In genomic region chr7:130037703-130038102, GRCh38 we compare ENCODE assay signal across 14 cellular contexts. TPM values are rescaled to one million over a fixed set of nuclear protein-coding genes. Genes with fewer than 3 reads are reported as not detected.
DNase-seq lines count a peak whose midpoint lies in the region; ATAC-seq, FAIRE-seq and TF ChIP-seq lines count a peak whose summit lies in the region.
"Had no signal": no experiment of that assay in that cellular context is flagged by ENCODE, and none has a peak within 500 bp of the region (broad histone marks: within the 10 kb centered on the region; RNA-seq: fewer than 3 reads in every experiment).

No MANE protein-coding gene starts in this region.

- H3K27ac ChIP-seq in A549: no peak overlapping the region
- peak overlapping the region; percentile 60; the same call in 1 of the 2 replicates for H3K27ac ChIP-seq in SK-N-MC

- no peak overlapping the region for H3K4me2 ChIP-seq in A549

- 0 out of 5 replicates have a peak, but pooled peaks of 1 of the 2 experiments have one; percentile 21 for TF ChIP-seq RAD21 in A549 (conservative IDR thresholded peaks at IDR 0.05 in 1 of 2, IDR thresholded peaks at IDR 0.05 in 1 of 2)

- no peak for FAIRE-seq in A549 (lab: Jason Lieb, UNC)

- TF ChIP-seq CTCF in A549 (IDR thresholded peaks at IDR 0.05) (peak; percentile 54), GM12872 (IDR thresholded peaks at IDR 0.05; ENCODE audit: insufficient read depth, low read depth, low read length) (peak; percentile 27; the same call in 1 of the 3 replicates), fibroblast of pulmonary artery (IDR thresholded peaks at IDR 0.05; ENCODE audit: low read length, missing control alignments) (peak; percentile 50), omental fat pad (IDR thresholded peaks at IDR 0.05) (no peak)

- ATAC-seq in A549 (peak in 1 of 2 experiments; percentile 74; a peak in 3 of 6 replicates), GM21360 (IDR thresholded peaks at IDR 0.05; ENCODE audit: unreplicated experiment) (no peak), omental fat pad (ENCODE audit: low FRiP score) (no peak)
- ATAC-seq: activated T-helper 17 cell treated with anti-CD3 and anti-CD28 coated beads, Interleukin-2, amount 50 U/mL, for 72 hours; WTC11 had no signal

- H3K36me3 ChIP-seq in SK-N-MC (ENCODE audit: insufficient read depth, low read length): peaks cover 55% of the 10 kb centered on the region

- TF ChIP-seq EP300 in A549 (IDR thresholded peaks at IDR 0.05): no peak

- POLR2A ChIA-PET in A549 (lab: Yijun Ruan, JAX): no interaction called here

- H3K4me3 ChIP-seq in A549 (no peak overlapping the region), SK-N-MC (no peak overlapping the region), fibroblast of pulmonary artery (replicated peaks; ENCODE audit: low read depth, low read length) (no peak overlapping the region)

- no peak for TF ChIP-seq POLR2A in A549 (IDR thresholded peaks at IDR 0.05; ENCODE audit: low read length)

- H3K4me1 ChIP-seq in A549: no peaks in the 10 kb centered on the region

- DNase-seq in A549 (ENCODE audit: low read depth in 1 of 2, low spot score in 1 of 2) (peak in 1 of 2 experiments; percentile 24), SK-N-MC (ENCODE audit: low read depth, low spot score) (no peak), fibroblast of pulmonary artery (ENCODE audit: low read depth) (peak; percentile 35), T-helper 9 cell (no peak), omental fat pad (ENCODE audit: low spot score) (no peak), GF-D8 (lab: John Stamatoyannopoulos, UW) (no peak)
- DNase-seq: CD4-positive, alpha-beta memory T cell; nucleus accumbens; stimulated activated CD4-positive, alpha-beta T cell treated with anti-CD3 and anti-CD28 coated beads, Interleukin-2, amount 100 ng/mL, for 48 hours; substantia nigra had no signal

- no peak overlapping the region for H3K9ac ChIP-seq in SK-N-MC (ENCODE audit: insufficient read length)

- CTCF ChIA-PET in A549 (lab: Yijun Ruan, JAX): interaction anchor here (1.1 to 1.5 kb wide), 5 partner anchors 8 to 795 kb away, joined by 3 to 9 read pairs (median 4); no protein-coding TSS in a partner anchor

- H3K9me3 ChIP-seq in A549 (no peaks in the 10 kb centered on the region), SK-N-MC (ENCODE audit: low read depth, low read length) (no peaks in the 10 kb centered on the region)

TF ChIP-seq in A549, 52 proteins besides CTCF, POLR2A, EP300 and RAD21:
- TF ChIP-seq SMC3 (IDR thresholded peaks at IDR 0.05) (peak; percentile 36; the same call in 1 of the 3 replicates), HEYL (CRISPR knock-in tag; IDR thresholded peaks at IDR 0.05) (no peak)

RNA-seq across cellular contexts. Expression of gene ZC3HC1, which starts 13.5 kb away (rescaled TPM):
- polyA plus RNA-seq in A549 (2011; rRNA removed): 35.6 and 38.6 TPM in 2 replicates
- 27.8 and 29.0 TPM in 2 replicates for polyA plus RNA-seq in A549 (2012; cell fraction: cytosol; rRNA removed)
- polyA plus RNA-seq in A549 (2012; cell fraction: nucleus; rRNA removed): 37.8 and 43.8 TPM in 2 replicates
- 24.7 to 25.8 TPM (median 25.6 TPM) in 3 replicates for polyA plus RNA-seq in A549 (2017; fragmentation: RNase III; extraction: RNeasy Plus Mini Kit Qiagen cat#74134 plus additional on column Dnase treatment)
- 36.0 and 36.4 TPM in 2 replicates for polyA minus RNA-seq in A549 (2011; rRNA and poly(A)+ RNA removed)
- 10 to 100 TPM in 1 of 4 donors, 1 to 10 TPM in 3; 6.7 to 10.0 (median 8.6) TPM for total RNA-seq in omental fat pad

RNA-seq across cellular contexts. Expression of gene KLHDC10, which starts 32.6 kb away (rescaled TPM):
- polyA plus RNA-seq in A549 (2011; rRNA removed) (29.6 and 35.0 TPM in 2 replicates), A549 (2017; fragmentation: RNase III; extraction: RNeasy Plus Mini Kit Qiagen cat#74134 plus additional on column Dnase treatment) (24.3 to 26.2 TPM (median 25.7 TPM) in 3 replicates)
- polyA plus RNA-seq in A549 (2012; cell fraction: cytosol; rRNA removed): 6.3 and 8.4 TPM in 2 replicates
- polyA plus RNA-seq in A549 (2012; cell fraction: nucleus; rRNA removed): 3.7 and 3.8 TPM in 2 replicates
- 32.3 and 35.5 TPM in 2 replicates for polyA minus RNA-seq in A549 (2011; rRNA and poly(A)+ RNA removed)
- 10 to 100 TPM; 20.0 to 25.9 (median 23.8) TPM for total RNA-seq in omental fat pad

Comparison
In these comparisons a context has a peak if more than half of its experiments do, and no peak if none do; other contexts are left out.
1. CTCF ChIP-seq: peak in A549 (single experiment), GM12872 (single experiment) and fibroblast of pulmonary artery (single experiment); none in omental fat pad (0 of 3).